ENCODE assay signal across 8 cellular contexts in genomic region chr2:127525692-127526141, GRCh38. TPM values are rescaled to one million over a fixed set of nuclear protein-coding genes. Genes with fewer than 3 reads are reported as not detected.
DNase-seq lines count a peak whose midpoint lies in the region; ATAC-seq and TF ChIP-seq lines count a peak whose summit lies in the region.

No MANE protein-coding gene starts in this region.

- H3K27me3 ChIP-seq in HUES6 (ENCODE audit: control insufficient read depth, insufficient read depth, low read length) (no peaks in the 10 kb centered on the region), gastroesophageal sphincter (no peaks in the 10 kb centered on the region), prostate gland (replicated peaks; ENCODE audit: insufficient read depth) (no peaks in the 10 kb centered on the region)

- TF ChIP-seq CTCF in gastroesophageal sphincter (IDR thresholded peaks at IDR 0.05) (no peak), prostate gland (IDR thresholded peaks at IDR 0.05) (no peak)

- peaks cover 38% of the 10 kb centered on the region for H3K4me1 Mint-ChIP-seq in activated T-cell treated with anti-CD3 and anti-CD28 coated beads, Interleukin-2, amount 50 U/mL, for 24 hours (ENCODE audit: low read depth)

- H3K9ac ChIP-seq in HUES6 (ENCODE audit: low read length) = peak overlapping the region; percentile 96

- no peak for TF ChIP-seq EP300 in gastroesophageal sphincter (IDR thresholded peaks at IDR 0.05)

- peaks cover 44% of the 10 kb centered on the region for H3K36me3 Mint-ChIP-seq in activated T-cell treated with anti-CD3 and anti-CD28 coated beads, Interleukin-2, amount 50 U/mL, for 24 hours (ENCODE audit: low read depth)

- intact Hi-C loops in prostate gland (cut with DNase I) = loop anchor here (10.0 kb wide), 1 partner anchor 149 kb away; the partner anchor contains the start of gene LIMS2
- intact Hi-C loops in sciatic nerve (cut with DNase I) = loop anchor here (5.0 kb wide), 1 partner anchor 117 kb away; no protein-coding TSS in a partner anchor

- H3K27ac Mint-ChIP-seq in activated T-cell treated with anti-CD3 and anti-CD28 coated beads, Interleukin-2, amount 50 U/mL, for 24 hours = peak overlapping the region; percentile 99

- peaks cover 15% of the 10 kb centered on the region for H3K4me1 ChIP-seq in HUES6 (ENCODE audit: control insufficient read depth, insufficient read depth, low read length)
- peaks cover 0 to 39% (median 6%) of the 10 kb centered on the region in 3 donors for H3K4me1 ChIP-seq in gastroesophageal sphincter
- H3K4me1 ChIP-seq in prostate gland (replicated peaks) = no peaks in the 10 kb centered on the region

- in situ Hi-C loops in G401 (cut with HindIII; ENCODE audit: low sequenced_read_pairs) = no loop called here

- H3K9me3 Mint-ChIP-seq in activated T-cell treated with anti-CD3 and anti-CD28 coated beads, Interleukin-2, amount 50 U/mL, for 24 hours = no peaks in the 10 kb centered on the region

- no peak for TF ChIP-seq POLR2A in gastroesophageal sphincter (IDR thresholded peaks at IDR 0.05)
- no peak for TF ChIP-seq POLR2A in prostate gland (IDR thresholded peaks at IDR 0.05)

- peak overlapping the region; percentile 95 for H3K4me3 ChIP-seq in HUES6 (ENCODE audit: low read depth, low read length)
- H3K4me3 ChIP-seq in gastroesophageal sphincter = peak overlapping the region; percentile 92 to 97
- H3K4me3 ChIP-seq in prostate gland = peak overlapping the region; percentile 87 to 95

- H3K9me3 ChIP-seq in HUES6 (ENCODE audit: control insufficient read depth, insufficient read depth, low read depth, low read length) (peaks cover 9% of the 10 kb centered on the region), gastroesophageal sphincter (peaks cover 0 to 5% (median 0%) of the 10 kb centered on the region in 3 donors), prostate gland (no peaks in the 10 kb centered on the region)

- ATAC-seq in gastroesophageal sphincter (no peak), GM18870 (IDR thresholded peaks at IDR 0.05; ENCODE audit: unreplicated experiment) (no peak), sciatic nerve (no peak), HG02973 (IDR thresholded peaks at IDR 0.05; ENCODE audit: unreplicated experiment) (no peak)

- H3K36me3 ChIP-seq in HUES6 (ENCODE audit: control insufficient read depth, insufficient read depth, low read length) (peaks cover 30% of the 10 kb centered on the region), gastroesophageal sphincter (peaks cover 0 to 22% of the 10 kb centered on the region in 2 donors), prostate gland (no peaks in the 10 kb centered on the region)

- WGBS in gastroesophageal sphincter (ENCODE audit: low coverage in 1 of 2), 2 donors = 0% methylated on average over 3 to 5 of the region's 20 CpGs
- 1% methylated on average over 20 of the region's 20 CpGs for WGBS in prostate gland

- H3K4me3 Mint-ChIP-seq in activated T-cell treated with anti-CD3 and anti-CD28 coated beads, Interleukin-2, amount 50 U/mL, for 24 hours = peak overlapping the region; percentile 91

- H3K27me3 Mint-ChIP-seq in activated T-cell treated with anti-CD3 and anti-CD28 coated beads, Interleukin-2, amount 50 U/mL, for 24 hours = no peaks in the 10 kb centered on the region

- H3K27ac ChIP-seq in HUES6 (ENCODE audit: low read depth, low read length) (peak overlapping the region; percentile 92), gastroesophageal sphincter (peak overlapping the region; percentile 73 to 99 (median 96)), prostate gland (peak overlapping the region; percentile 91 to 92)

- DNase-seq in G401 (ENCODE audit: low spot score) = peak; percentile 12
- DNase-seq in activated T-cell treated with anti-CD3 and anti-CD28 coated beads, Interleukin-2, amount 50 U/mL, for 24 hours = peak; percentile 36
- no peak for DNase-seq in prostate gland (ENCODE audit: low spot score)
- no peak for DNase-seq in sciatic nerve (ENCODE audit: low spot score)

RNA-seq across cellular contexts. Expression of gene IWS1, which starts 0.6 kb away (rescaled TPM):
- 51.9 and 59.2 TPM in 2 replicates for total RNA-seq in G401 (2014; rRNA removed; shearing (Covaris generic))
- total RNA-seq in gastroesophageal sphincter = 10 to 100 TPM; 36.9 to 43.9 (median 39.6) TPM
- 10 to 100 TPM; 36.6 to 42.3 TPM for total RNA-seq in prostate gland
- total RNA-seq in sciatic nerve = 44.4 TPM

RNA-seq across cellular contexts. Expression of gene MYO7B, which starts 9.8 kb away (rescaled TPM):
- 0.12 TPM in 1 of 2 replicates, not detected in the other for total RNA-seq in G401 (2014; rRNA removed; shearing (Covaris generic))
- total RNA-seq in gastroesophageal sphincter (under 1 TPM in 3 of 4 donors, not detected in 1; 0.27 to 0.77 (median 0.54) TPM), prostate gland (1 to 10 TPM in 1 of 2 donors, not detected in 1; 1.4 TPM), sciatic nerve (0.62 TPM)

Comparison
In these comparisons a context has a peak if more than half of its experiments do, and no peak if none do; other contexts are left out.
1. DNase-seq: peak in G401 (single experiment) and activated T-cell treated with anti-CD3 and anti-CD28 coated beads, Interleukin-2, amount 50 U/mL, for 24 hours (single experiment); none in prostate gland (single experiment) and sciatic nerve (single experiment).
2. Peak in every context shown above with its lines, with median percentiles within 50 percentile points of each other: H3K27ac ChIP-seq and H3K4me3 ChIP-seq.